8 cellular contexts compared by ENCODE assay signal in genomic region chr1:153490272-153491051, GRCh38. TPM values are rescaled to one million over a fixed set of nuclear protein-coding genes. Genes with fewer than 3 reads are reported as not detected.
A peak's percentile ranks its signal among the peaks of the same experiment; 100 is the strongest.
DNase-seq lines count a peak whose midpoint lies in the region; ATAC-seq, FAIRE-seq and TF ChIP-seq lines count a peak whose summit lies in the region.

No MANE protein-coding gene starts in this region.

- no peak overlapping the region for H3K23ac ChIP-seq in mesendoderm (ENCODE audit: low read length)

- peak overlapping the region; percentile 54 to 86 for H3K27ac Mint-ChIP-seq in stimulated activated naive CD8-positive, alpha-beta T cell treated with anti-CD3 and anti-CD28 coated beads, Interleukin-15, amount 100 ng/mL, for 72 hours

- ATAC-seq in left cardiac atrium (peak; percentile 46 to 85), HG03432 (IDR thresholded peaks at IDR 0.05; ENCODE audit: unreplicated experiment) (no peak)
- ATAC-seq in stimulated activated naive CD8-positive, alpha-beta T cell treated with anti-CD3 and anti-CD28 coated beads, Interleukin-15, amount 100 ng/mL, for 72 hours, result peak; percentile 91

- no CpG with 5 or more reads among the region's 12 CpGs for WGBS in mesendoderm (ENCODE audit: extremely low coverage, insufficient coverage, low lambda C conversion rate)

- no peak overlapping the region for H3K4ac ChIP-seq in mesendoderm (ENCODE audit: low read depth, low read length)

- no peak for TF ChIP-seq CTCF in C4-2B (conservative IDR thresholded peaks at IDR 0.05)
- no peak for TF ChIP-seq CTCF in NB4 (IDR thresholded peaks at IDR 0.05; ENCODE audit: low read depth, low read length)
- no peak for TF ChIP-seq CTCF in kidney (IDR thresholded peaks at IDR 0.05; ENCODE audit: borderline replicate concordance, extremely low read depth, insufficient read depth)

- no peaks in the 10 kb centered on the region for H3K9me3 Mint-ChIP-seq in stimulated activated naive CD8-positive, alpha-beta T cell treated with anti-CD3 and anti-CD28 coated beads, Interleukin-15, amount 100 ng/mL, for 72 hours

- no peak overlapping the region for H3K56ac ChIP-seq in mesendoderm (ENCODE audit: low read length)

- no peaks in the 10 kb centered on the region for H3K27me3 ChIP-seq in mesendoderm (ENCODE audit: insufficient read depth, low read length, poor library complexity)

- intact Hi-C loops in left cardiac atrium (cut with DNase I), result loop anchor here in 1 of 2 donors (5.0 kb wide), 1 partner anchor 138 kb away; no protein-coding TSS in a partner anchor
- intact Hi-C loops in kidney (cut with DNase I), result loop anchor here (10.0 kb wide), 1 partner anchor 136 kb away; the partner anchor contains the start of gene S100A9

- H3K36me3 ChIP-seq in mesendoderm (ENCODE audit: control insufficient read depth, insufficient read depth, low read length), result no peaks in the 10 kb centered on the region
- H3K36me3 ChIP-seq in kidney (ENCODE audit: control insufficient read depth in 1 of 2, insufficient read depth in 2 of 2, low read length in 2 of 2), result no peaks in the 10 kb centered on the region

- peaks cover 22% of the 10 kb centered on the region for H3K27me3 Mint-ChIP-seq in stimulated activated naive CD8-positive, alpha-beta T cell treated with anti-CD3 and anti-CD28 coated beads, Interleukin-15, amount 100 ng/mL, for 72 hours

- H3K4me3 ChIP-seq in NB4 (ENCODE audit: low read depth, low read length) (no peak overlapping the region), mesendoderm (ENCODE audit: low read length) (no peak overlapping the region), kidney (ENCODE audit: low read length in 2 of 2) (no peak overlapping the region)

- H3K9ac ChIP-seq in mesendoderm (ENCODE audit: low read length) (no peak overlapping the region), kidney (ENCODE audit: low read length in 2 of 2) (no peak overlapping the region)

- no peak overlapping the region for H3K4me3 Mint-ChIP-seq in stimulated activated naive CD8-positive, alpha-beta T cell treated with anti-CD3 and anti-CD28 coated beads, Interleukin-15, amount 100 ng/mL, for 72 hours

- no peak overlapping the region for H2BK120ac ChIP-seq in mesendoderm (ENCODE audit: low read depth, low read length)

- H2BK5ac ChIP-seq in mesendoderm (ENCODE audit: low read length), result no peak overlapping the region

- H3K4me1 ChIP-seq in mesendoderm (ENCODE audit: control insufficient read depth, low read depth, low read length), result no peaks in the 10 kb centered on the region
- no peaks in the 10 kb centered on the region for H3K4me1 ChIP-seq in kidney (ENCODE audit: control insufficient read depth in 1 of 2, insufficient read depth in 1 of 2, low read depth in 1 of 2, low read length in 2 of 2)

- FAIRE-seq in kidney (lab: Jason Lieb, UNC), result no peak

- H3K4me1 Mint-ChIP-seq in stimulated activated naive CD8-positive, alpha-beta T cell treated with anti-CD3 and anti-CD28 coated beads, Interleukin-15, amount 100 ng/mL, for 72 hours, result peaks cover 8% of the 10 kb centered on the region

- H3K79me2 ChIP-seq in mesendoderm (ENCODE audit: control insufficient read depth, insufficient read depth, low read length), result no peaks in the 10 kb centered on the region

- no peak overlapping the region for H4K5ac ChIP-seq in mesendoderm (ENCODE audit: low read length)

- no peaks in the 10 kb centered on the region for H3K79me1 ChIP-seq in mesendoderm (ENCODE audit: low read length)

- H2AK5ac ChIP-seq in mesendoderm (ENCODE audit: low read length), result no peak overlapping the region

- H3K18ac ChIP-seq in mesendoderm (ENCODE audit: low read length), result no peak overlapping the region

- in situ Hi-C loops in SK-MEL-5 (cut with HindIII; ENCODE audit: low pct_unique_long_range_greater_than_20kb, low sequenced_read_pairs), result no loop called here

- H2BK15ac ChIP-seq in mesendoderm (replicated peaks; ENCODE audit: low read depth), result no peak overlapping the region

- DNase-seq in NB4 (ENCODE audit: low read depth), result peak; percentile 69
- peak; percentile 64 for DNase-seq in SK-MEL-5 (ENCODE audit: low read depth, low spot score)
- peak; percentile 76 for DNase-seq in left cardiac atrium
- DNase-seq in stimulated activated naive CD8-positive, alpha-beta T cell treated with anti-CD3 and anti-CD28 coated beads, Interleukin-15, amount 100 ng/mL, for 72 hours, result peak in 1 of 2 donors; percentile 43
- no peak for DNase-seq in mesendoderm
- DNase-seq in kidney, result no peak

- TF ChIP-seq POLR2A in NB4 (IDR thresholded peaks at IDR 0.05; ENCODE audit: extremely low read depth, insufficient read length), result no peak

- H3K27ac ChIP-seq in C4-2B (peak overlapping the region; percentile 20; the same call in 1 of the 2 replicates), mesendoderm (ENCODE audit: low read depth, low read length) (no peak overlapping the region), kidney (ENCODE audit: low read depth in 2 of 2, low read length in 2 of 2) (no peak overlapping the region)

- H3K9me3 ChIP-seq in kidney (ENCODE audit: control insufficient read depth in 1 of 2, low read length in 2 of 2), result no peaks in the 10 kb centered on the region

- no peak overlapping the region for H3K4me2 ChIP-seq in mesendoderm (ENCODE audit: low read length)

- no peak overlapping the region for H4K8ac ChIP-seq in mesendoderm (ENCODE audit: low read depth, low read length)

RNA-seq across cellular contexts. Expression of gene S100A7, which starts 30.0 kb away (rescaled TPM):
- total RNA-seq in SK-MEL-5 (2014; rRNA removed; shearing (Covaris generic)), result not detected in 2 replicates
- polyA plus RNA-seq in SK-MEL-5 (2015; cell fraction: cytosol; rRNA removed), result not detected in 2 replicates
- polyA plus RNA-seq in SK-MEL-5 (2015; cell fraction: nucleus; rRNA removed), result not detected in 2 replicates
- total RNA-seq in left cardiac atrium, result not detected
- polyA plus RNA-seq in mesendoderm (2013, experiment 1 of 2), result not detected
- not detected for polyA plus RNA-seq in mesendoderm (2013, experiment 2 of 2)
- not detected for total RNA-seq in kidney
- not detected for polyA plus RNA-seq in kidney (ENCODE audit: insufficient read depth, low read depth, low replicate concordance)

RNA-seq across cellular contexts. Expression of gene S100A6, which starts 45.3 kb away (rescaled TPM):
- total RNA-seq in SK-MEL-5 (2014; rRNA removed; shearing (Covaris generic)), result 185 and 198 TPM in 2 replicates
- polyA plus RNA-seq in SK-MEL-5 (2015; cell fraction: cytosol; rRNA removed), result 226 and 252 TPM in 2 replicates
- polyA plus RNA-seq in SK-MEL-5 (2015; cell fraction: nucleus; rRNA removed), result 15.0 and 37.2 TPM in 2 replicates
- 100 to 1,000 TPM; 449 to 518 TPM for total RNA-seq in left cardiac atrium
- 11.6 TPM for polyA plus RNA-seq in mesendoderm (2013, experiment 1 of 2)
- 10.1 TPM for polyA plus RNA-seq in mesendoderm (2013, experiment 2 of 2)
- total RNA-seq in kidney, result 1,542 TPM
- polyA plus RNA-seq in kidney (ENCODE audit: insufficient read depth, low read depth, low replicate concordance), result 1,580 TPM

RNA-seq across cellular contexts. Expression of gene S100A5, which starts 50.3 kb away (rescaled TPM):
- total RNA-seq in SK-MEL-5 (2014; rRNA removed; shearing (Covaris generic)), result not detected in 2 replicates
- not detected in 2 replicates for polyA plus RNA-seq in SK-MEL-5 (2015; cell fraction: cytosol; rRNA removed)
- polyA plus RNA-seq in SK-MEL-5 (2015; cell fraction: nucleus; rRNA removed), result not detected in 2 replicates
- total RNA-seq in left cardiac atrium (not detected), kidney (0.91 TPM)
- polyA plus RNA-seq in mesendoderm (2013, experiment 1 of 2), result not detected
- polyA plus RNA-seq in mesendoderm (2013, experiment 2 of 2), result not detected
- 1.9 TPM for polyA plus RNA-seq in kidney (ENCODE audit: insufficient read depth, low read depth, low replicate concordance)

RNA-seq across cellular contexts. Expression of gene S100A4, which starts 55.1 kb away (rescaled TPM):
- total RNA-seq in SK-MEL-5 (2014; rRNA removed; shearing (Covaris generic)), result 0.51 TPM in 1 of 2 replicates, not detected in the other
- polyA plus RNA-seq in SK-MEL-5 (2015; cell fraction: cytosol; rRNA removed), result 1.8 TPM in 1 of 2 replicates, not detected in the other
- polyA plus RNA-seq in SK-MEL-5 (2015; cell fraction: nucleus; rRNA removed), result not detected in 2 replicates
- total RNA-seq in left cardiac atrium, result 100 to 1,000 TPM; 206 to 332 TPM
- polyA plus RNA-seq in mesendoderm (2013, experiment 1 of 2), result 19.8 TPM
- 20.5 TPM for polyA plus RNA-seq in mesendoderm (2013, experiment 2 of 2)
- 141 TPM for total RNA-seq in kidney
- 204 TPM for polyA plus RNA-seq in kidney (ENCODE audit: insufficient read depth, low read depth, low replicate concordance)

RNA-seq across cellular contexts. Expression of gene S100A3, which starts 58.6 kb away (rescaled TPM):
- total RNA-seq in SK-MEL-5 (2014; rRNA removed; shearing (Covaris generic)), result 0.63 TPM in 1 of 2 replicates, not detected in the other
- 0.62 and 3.8 TPM in 2 replicates for polyA plus RNA-seq in SK-MEL-5 (2015; cell fraction: cytosol; rRNA removed)
- polyA plus RNA-seq in SK-MEL-5 (2015; cell fraction: nucleus; rRNA removed), result not detected in 2 replicates
- total RNA-seq in left cardiac atrium, result 1 to 10 TPM in 1 of 2 donors, under 1 TPM in 1; 0.77 to 3.3 TPM
- 0.48 TPM for polyA plus RNA-seq in mesendoderm (2013, experiment 1 of 2)
- polyA plus RNA-seq in mesendoderm (2013, experiment 2 of 2), result 0.55 TPM
- 8.4 TPM for total RNA-seq in kidney
- polyA plus RNA-seq in kidney (ENCODE audit: insufficient read depth, low read depth, low replicate concordance), result 2.5 TPM

Comparison
In these comparisons a context has a peak if more than half of its experiments do, and no peak if none do; other contexts are left out.
1. DNase-seq: peak in NB4 (single experiment), SK-MEL-5 (single experiment) and left cardiac atrium (single experiment); none in mesendoderm (single experiment) and kidney (single experiment).